Comparison of ENCODE assay signal across 18 cellular contexts in the genomic region with DNA sequence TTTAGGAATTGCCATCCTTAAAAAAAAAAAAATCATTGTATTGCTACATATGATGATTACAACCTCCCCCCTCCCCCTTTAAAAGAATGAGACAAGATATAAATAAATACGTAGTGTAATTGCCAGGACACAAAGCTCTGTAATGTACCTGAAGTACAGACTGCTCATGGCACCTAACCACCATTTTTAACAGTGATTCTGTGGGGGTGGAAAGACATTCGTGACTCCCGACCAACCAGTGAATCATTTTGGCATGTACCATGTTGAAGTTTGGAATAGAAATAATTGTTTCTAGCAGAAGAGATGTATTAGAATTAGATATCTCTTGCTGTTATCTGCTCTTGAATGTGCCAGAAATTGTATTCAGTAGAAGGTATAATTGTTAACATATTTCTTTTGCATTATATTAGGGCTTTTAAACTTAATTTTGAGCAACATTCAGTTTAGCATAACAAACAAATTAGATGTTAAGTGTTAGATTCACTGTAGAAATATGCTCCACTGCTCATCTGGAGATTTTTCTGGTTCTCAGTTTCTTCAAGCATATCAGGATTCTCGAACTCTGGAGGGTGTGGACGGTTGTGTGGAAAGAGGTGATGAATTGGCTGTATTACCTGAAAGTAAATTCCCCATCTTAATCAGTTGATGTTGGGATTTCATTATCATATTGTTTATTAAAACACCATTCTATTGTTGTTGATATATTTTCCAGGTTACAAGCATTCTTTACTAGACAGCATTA. TPM values are rescaled to one million over a fixed set of nuclear protein-coding genes. Genes with fewer than 3 reads are reported as not detected.
DNase-seq lines count a peak whose midpoint lies in the region; ATAC-seq lines count a peak whose summit lies in the region.
"Had no signal": no experiment of that assay in that cellular context is flagged by ENCODE, and none has a peak within 500 bp of the region (broad histone marks: within the 10 kb centered on the region; RNA-seq: fewer than 3 reads in every experiment).

No MANE protein-coding gene starts in this region.

- H3K4me1 ChIP-seq in CD8-positive, alpha-beta memory T cell (ENCODE audit: insufficient read depth, low read length), result peaks cover 16% of the 10 kb centered on the region

- H3K27me3 Mint-ChIP-seq in memory B cell, result no peaks in the 10 kb centered on the region
- H3K27me3 Mint-ChIP-seq in CD8-positive, alpha-beta memory T cell, result no peaks in the 10 kb centered on the region

- no peak overlapping the region for H3K4me3 Mint-ChIP-seq in memory B cell
- no peak overlapping the region for H3K4me3 Mint-ChIP-seq in CD8-positive, alpha-beta memory T cell
- H3K4me3 Mint-ChIP-seq: activated T-cell treated with anti-CD3 and anti-CD28 coated beads, Interleukin-2, amount 50 U/mL, for 4 hours had no signal

- H3K36me3 Mint-ChIP-seq in memory B cell, result peaks cover 7% of the 10 kb centered on the region
- H3K36me3 Mint-ChIP-seq in CD8-positive, alpha-beta memory T cell, result peaks cover 0 to 3% (median 2%) of the 10 kb centered on the region in 3 donors

- H3K4me3 ChIP-seq in CD8-positive, alpha-beta memory T cell (ENCODE audit: low read length), result no peak overlapping the region
- H3K4me3 ChIP-seq: SK-N-MC had no signal

- H3K27ac ChIP-seq in CD8-positive, alpha-beta memory T cell (ENCODE audit: low read depth, low read length), result no peak overlapping the region
- H3K27ac ChIP-seq: SK-N-MC had no signal

- no peaks in the 10 kb centered on the region for H3K9me3 Mint-ChIP-seq in memory B cell
- no peaks in the 10 kb centered on the region for H3K9me3 Mint-ChIP-seq in CD8-positive, alpha-beta memory T cell
- H3K9me3 Mint-ChIP-seq: activated T-cell treated with anti-CD3 and anti-CD28 coated beads, Interleukin-2, amount 50 U/mL, for 4 hours had no signal

- no peaks in the 10 kb centered on the region for H3K27me3 ChIP-seq in CD8-positive, alpha-beta memory T cell (ENCODE audit: insufficient read depth, low read length, poor library complexity, severe bottlenecking)

- H3K9me3 ChIP-seq in CD8-positive, alpha-beta memory T cell (ENCODE audit: low read length), result no peaks in the 10 kb centered on the region

- DNase-seq in AG08396 (ENCODE audit: low spot score), result peak; percentile 14
- peak; percentile 53 for DNase-seq in LHCN-M2 (ENCODE audit: low read depth)
- DNase-seq in astrocyte of the hippocampus (ENCODE audit: low read depth, low spot score), result peak; percentile 42
- DNase-seq in memory B cell (ENCODE audit: low spot score in 2 of 2), result no peak
- DNase-seq in NOMO-1 treated with dmso at 0.1 percent for 144 hours (lab: John Stamatoyannopoulos, UW; ENCODE audit: unreplicated experiment), result no peak
- DNase-seq in CD8-positive, alpha-beta memory T cell, result no peak
- DNase-seq: activated CD4-positive, alpha-beta T cell treated with anti-CD3 and anti-CD28 coated beads, Interleukin-2, amount 50 U/mL, for 48 hours; activated T-cell treated with anti-CD3 and anti-CD28 coated beads, Interleukin-2, amount 50 U/mL, for 4 hours; cerebellar nuclear complex; Kasumi-1; NCI-H1436 treated with DMSO at 0.1 percent for 48 hours; NCI-H446 treated with DMSO at 0.1 percent for 48 hours; nucleus accumbens; small intestine; stimulated activated naive CD4-positive, alpha-beta T cell had no signal

- ATAC-seq in memory B cell (ENCODE audit: low read depth), result no peak
- no peak for ATAC-seq in HG03469 (IDR thresholded peaks at IDR 0.05; ENCODE audit: unreplicated experiment)
- ATAC-seq in HG02981 (IDR thresholded peaks at IDR 0.05; ENCODE audit: unreplicated experiment), result no peak
- ATAC-seq: activated T-cell treated with anti-CD3 and anti-CD28 coated beads, Interleukin-2, amount 50 U/mL, for 4 hours had no signal

- POLR2A ChIA-PET in CD8-positive, alpha-beta memory T cell (lab: Charles Lee), result no interaction called here

- no peaks in the 10 kb centered on the region for H3K36me3 ChIP-seq in CD8-positive, alpha-beta memory T cell (ENCODE audit: insufficient read depth, low read length)

- peak overlapping the region; percentile 0 for H3K27ac Mint-ChIP-seq in memory B cell
- H3K27ac Mint-ChIP-seq in CD8-positive, alpha-beta memory T cell, result no peak overlapping the region

- peaks cover 59% of the 10 kb centered on the region for H3K4me1 Mint-ChIP-seq in memory B cell
- peaks cover 54 to 87% (median 83%) of the 10 kb centered on the region in 3 donors for H3K4me1 Mint-ChIP-seq in CD8-positive, alpha-beta memory T cell

- CTCF ChIA-PET in CD8-positive, alpha-beta memory T cell (lab: Charles Lee), result no interaction called here

RNA-seq across cellular contexts. Expression of a gene that starts 31.1 kb away (rescaled TPM):
- 39.4 and 47.1 TPM in 2 replicates for total RNA-seq in LHCN-M2 (2014; rRNA removed)
- 7.4 TPM for polyA plus RNA-seq in LHCN-M2 (2012)
- total RNA-seq in CD8-positive, alpha-beta memory T cell, result 10 to 100 TPM in 1 of 2 experiments, 1 to 10 TPM in 1; 9.8 to 13.1 TPM
- 9.1 TPM for polyA plus RNA-seq in CD8-positive, alpha-beta memory T cell

Comparison
In these comparisons a context has a peak if more than half of its experiments do, and no peak if none do; other contexts are left out.
1. DNase-seq: peak in AG08396 (single experiment), LHCN-M2 (single experiment) and astrocyte of the hippocampus (single experiment); none in memory B cell (0 of 2), NOMO-1 treated with dmso at 0.1 percent for 144 hours (single experiment) and CD8-positive, alpha-beta memory T cell (0 of 5).